ENCODE assay signal across 8 cellular contexts in the genomic region with DNA sequence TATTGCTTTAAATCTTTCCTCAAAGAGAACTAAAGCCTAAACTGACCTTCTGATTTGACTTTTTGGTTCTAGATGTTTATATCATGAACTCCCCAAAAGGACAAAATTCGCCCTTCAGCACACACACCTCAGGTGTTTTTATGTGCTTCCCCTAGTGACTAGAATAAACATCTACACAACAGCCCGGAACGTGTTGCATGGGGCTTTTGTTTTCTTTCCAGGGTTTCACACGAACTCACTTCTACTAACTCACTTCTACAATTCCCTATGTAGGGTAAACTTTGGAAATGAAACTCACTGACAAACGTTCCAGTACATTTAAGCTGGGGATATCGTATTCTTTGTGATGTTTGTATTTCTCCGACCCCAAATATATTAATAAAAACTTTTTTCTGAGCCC. TPM values are rescaled to one million over a fixed set of nuclear protein-coding genes. Genes with fewer than 3 reads are reported as not detected.
DNase-seq lines count a peak whose midpoint lies in the region; ATAC-seq and TF ChIP-seq lines count a peak whose summit lies in the region.

No MANE protein-coding gene starts in this region.

- peak overlapping the region; percentile 100 for H3K27ac Mint-ChIP-seq in activated CD4-positive, alpha-beta T cell treated with anti-CD3 and anti-CD28 coated beads for 36 hours

- intact Hi-C loops in activated CD4-positive, alpha-beta T cell treated with anti-CD3 and anti-CD28 coated beads for 36 hours (cut with DNase I, micrococcal nuclease) = loop anchor here (2.0 to 10.0 kb wide), 11 partner anchors 16 to 1594 kb away; a partner anchor contains a TSS

- H3K27ac ChIP-seq in neutrophil = peak overlapping the region; percentile 97

- peak overlapping the region; percentile 75 to 90 for H3K4me3 ChIP-seq in neutrophil (ENCODE audit: low read depth in 1 of 2, low read length in 1 of 2)

- peaks cover 32% of the 10 kb centered on the region for H3K36me3 Mint-ChIP-seq in activated CD4-positive, alpha-beta T cell treated with anti-CD3 and anti-CD28 coated beads for 36 hours (ENCODE audit: low read depth)

- peaks cover 30 to 36% of the 10 kb centered on the region in 2 experiments for H3K4me1 ChIP-seq in neutrophil (ENCODE audit: control insufficient read depth in 1 of 2, insufficient read depth in 1 of 2, low read depth in 1 of 2, low read length in 1 of 2)

- peaks cover 53% of the 10 kb centered on the region for H3K4me1 Mint-ChIP-seq in activated CD4-positive, alpha-beta T cell treated with anti-CD3 and anti-CD28 coated beads for 36 hours

- POLR2A ChIA-PET in activated CD4-positive, alpha-beta T cell treated with anti-CD3 and anti-CD28 coated beads for 36 hours (lab: Charles Lee) = interaction anchor here (1.4 kb wide), 1 partner anchor 158 kb away, joined by 6 read pairs; no protein-coding TSS in a partner anchor

- no peaks in the 10 kb centered on the region for H3K27me3 ChIP-seq in neutrophil

- no peaks in the 10 kb centered on the region for H3K9me3 ChIP-seq in neutrophil

- no peaks in the 10 kb centered on the region for H3K27me3 Mint-ChIP-seq in activated CD4-positive, alpha-beta T cell treated with anti-CD3 and anti-CD28 coated beads for 36 hours

- H3K36me3 ChIP-seq in neutrophil = no peaks in the 10 kb centered on the region

- peak overlapping the region; percentile 96 for H3K4me3 Mint-ChIP-seq in activated CD4-positive, alpha-beta T cell treated with anti-CD3 and anti-CD28 coated beads for 36 hours

- TF ChIP-seq CTCF in GM20000 (IDR thresholded peaks at IDR 0.05; ENCODE audit: extremely low read depth, missing control alignments) (no peak), neutrophil (IDR thresholded peaks at IDR 0.05) (no peak)

- no peak for ATAC-seq in activated CD4-positive, alpha-beta T cell treated with anti-CD3 and anti-CD28 coated beads for 36 hours
- no peak for ATAC-seq in GM18511 (IDR thresholded peaks at IDR 0.05; ENCODE audit: unreplicated experiment)

- DNase-seq in DMS53 (lab: John Stamatoyannopoulos, UW) (peak; percentile 91), GM20000 (ENCODE audit: low spot score) (peak; percentile 50), NCI-H146 (lab: John Stamatoyannopoulos, UW) (peak; percentile 37), fibroblast of gingiva (ENCODE audit: low read depth) (peak; percentile 23), NCI-H187 (lab: John Stamatoyannopoulos, UW) (no peak)
- DNase-seq in activated CD4-positive, alpha-beta T cell treated with anti-CD3 and anti-CD28 coated beads for 36 hours = peak; percentile 44

- H3K9me3 Mint-ChIP-seq in activated CD4-positive, alpha-beta T cell treated with anti-CD3 and anti-CD28 coated beads for 36 hours (ENCODE audit: low read depth) = no peaks in the 10 kb centered on the region

- CTCF ChIA-PET in activated CD4-positive, alpha-beta T cell treated with anti-CD3 and anti-CD28 coated beads for 36 hours (lab: Charles Lee) = interaction anchor here (0.8 to 1.4 kb wide), 6 partner anchors 16 to 269 kb away, joined by 3 to 7 read pairs (median 3); no protein-coding TSS in a partner anchor

RNA-seq across cellular contexts. Expression of a gene that starts 1.4 kb away (rescaled TPM):
- 100 to 1,000 TPM in 1 of 2 experiments, 10 to 100 TPM in 1; 86.8 to 143 TPM for total RNA-seq in activated CD4-positive, alpha-beta T cell treated with anti-CD3 and anti-CD28 coated beads for 36 hours

Comparison
In these comparisons a context has a peak if more than half of its experiments do, and no peak if none do; other contexts are left out.
1. DNase-seq: peak in DMS53 (single experiment), GM20000 (single experiment), NCI-H146 (single experiment), activated CD4-positive, alpha-beta T cell treated with anti-CD3 and anti-CD28 coated beads for 36 hours (single experiment) and fibroblast of gingiva (single experiment); none in NCI-H187 (0 of 2).